Comparison of ENCODE assay signal across 35 cellular contexts in genomic region chr6:31001489-31001888, GRCh38. TPM values are rescaled to one million over a fixed set of nuclear protein-coding genes. Genes with fewer than 3 reads are reported as not detected.
"Had no signal": no experiment of that assay in that cellular context is flagged by ENCODE, and none has a peak within 500 bp of the region (broad histone marks: within the 10 kb centered on the region; RNA-seq: fewer than 3 reads in every experiment).

No MANE protein-coding gene starts in this region.

- H3K4me1 Mint-ChIP-seq: brain had no signal

- H3K4me1 ChIP-seq: adrenal gland, Peyer's patch, SJSA1 had no signal

- H3K4me2 ChIP-seq: KMS-11, SK-N-SH had no signal

- H3K36me3 ChIP-seq: adrenal gland, Peyer's patch, SJSA1 had no signal

- H3K9me2 ChIP-seq: SK-N-SH had no signal

- H3K27me3 ChIP-seq: adrenal gland, Peyer's patch, SJSA1 had no signal

- H3K27ac ChIP-seq: adrenal gland, KMS-11, Peyer's patch, SJSA1 had no signal

- DNase-seq: activated CD4-positive, alpha-beta T cell treated with anti-CD3 and anti-CD28 coated beads, Interleukin-2, amount 50 U/mL, for 1 hour; activated CD8-positive, alpha-beta T cell treated with anti-CD3 and anti-CD28 coated beads for 36 hours; activated effector memory CD4-positive, alpha-beta T cell treated with Interleukin-2 at 50 U/mL for 16 hours; activated naive CD4-positive, alpha-beta T cell; activated T-cell treated with anti-CD3 and anti-CD28 coated beads for 4 hours; activated T-cell treated with anti-CD3 and anti-CD28 coated beads, Interleukin-2, amount 50 U/mL, for 4 hours; anterior cingulate cortex; central memory CD4-positive, alpha-beta T cell; NCI-H1092 treated with DMSO at 0.1 percent for 48 hours; NCI-H1417; NCI-H146; NCI-H187; NCI-H2029 treated with DMSO at 0.1 percent for 48 hours; NCI-H2107; NCI-H2171; NCI-H510A; NCI-H526; NCI-H748 treated with DMSO at 0.1 percent for 48 hours; NK-92 treated with Interleukin-12 subunit alpha and Interleukin-12 subunit beta, amount 100 ng/mL, for 24 hours; PC-3; Peyer's patch; RPMI8226; SHP77 treated with DMSO at 0.1 percent for 48 hours; SK-N-SH had no signal

- H3K27ac Mint-ChIP-seq: activated CD8-positive, alpha-beta T cell treated with anti-CD3 and anti-CD28 coated beads for 36 hours; activated naive CD4-positive, alpha-beta T cell treated with anti-CD3 and anti-CD28 coated beads, Interleukin-2, amount 50 U/mL, for 72 hours; brain; T-helper 1 cell treated with Interleukin-12 subunit alpha and Interleukin-12 subunit beta and Interleukin-4 antibody, amounts not matched to agents 30 μg/mL and 1 μg/mL, for 36 hours had no signal

- ATAC-seq: activated CD8-positive, alpha-beta T cell treated with anti-CD3 and anti-CD28 coated beads for 36 hours; activated naive CD4-positive, alpha-beta T cell treated with anti-CD3 and anti-CD28 coated beads, Interleukin-2, amount 50 U/mL, for 72 hours; activated T-cell treated with anti-CD3 and anti-CD28 coated beads, Interleukin-2, amount 50 U/mL, for 4 hours; PC-3 had no signal

- H3K4me3 ChIP-seq: adrenal gland, Peyer's patch, SJSA1 had no signal

- H3K4me3 Mint-ChIP-seq: activated CD8-positive, alpha-beta T cell treated with anti-CD3 and anti-CD28 coated beads for 36 hours; activated T-cell treated with anti-CD3 and anti-CD28 coated beads, Interleukin-2, amount 50 U/mL, for 4 hours; brain; T-helper 1 cell treated with Interleukin-12 subunit alpha and Interleukin-12 subunit beta and Interleukin-4 antibody, amounts not matched to agents 30 μg/mL and 1 μg/mL, for 36 hours; T-helper 2 cell treated with Interferon-gamma antibody and Interleukin-4, amounts not matched to agents 5 μg/mL and 100 μg/mL, for 36 hours had no signal

- H3K36me3 Mint-ChIP-seq: brain had no signal

- H3K9ac ChIP-seq: KMS-11, SK-N-SH had no signal

- H3K9me3 Mint-ChIP-seq: activated CD8-positive, alpha-beta T cell treated with anti-CD3 and anti-CD28 coated beads for 36 hours; activated T-cell treated with anti-CD3 and anti-CD28 coated beads, Interleukin-2, amount 50 U/mL, for 4 hours; T-helper 2 cell treated with Interferon-gamma antibody and Interleukin-4, amounts not matched to agents 5 μg/mL and 100 μg/mL, for 36 hours had no signal

- H3K9me3 ChIP-seq: adrenal gland, Peyer's patch, SJSA1, SK-N-SH had no signal

- FAIRE-seq: TTC549 had no signal

RNA-seq across cellular contexts. Expression of gene MUC22, which starts 8.8 kb away (rescaled TPM):
- total RNA-seq: activated CD8-positive, alpha-beta T cell treated with anti-CD3 and anti-CD28 coated beads for 36 hours; activated naive CD4-positive, alpha-beta T cell treated with anti-CD3 and anti-CD28 coated beads, Interleukin-2, amount 50 U/mL, for 72 hours; activated T-cell treated with anti-CD3 and anti-CD28 coated beads, Interleukin-2, amount 50 U/mL, for 4 hours; adrenal gland; chondrocyte; LHCN-M2; M059J; PC-3; Peyer's patch; SJSA1 had no signal
- polyA plus RNA-seq: adrenal gland had no signal

RNA-seq across cellular contexts. Expression of gene MUC21, which starts 18.0 kb away (rescaled TPM):
- total RNA-seq: activated CD8-positive, alpha-beta T cell treated with anti-CD3 and anti-CD28 coated beads for 36 hours; activated naive CD4-positive, alpha-beta T cell treated with anti-CD3 and anti-CD28 coated beads, Interleukin-2, amount 50 U/mL, for 72 hours; activated T-cell treated with anti-CD3 and anti-CD28 coated beads, Interleukin-2, amount 50 U/mL, for 4 hours; adrenal gland; chondrocyte; LHCN-M2; M059J; PC-3; Peyer's patch; SJSA1 had no signal
- polyA plus RNA-seq: SK-N-SH had no signal
